Comparison of ENCODE assay signal across 8 cellular contexts in the genomic region with DNA sequence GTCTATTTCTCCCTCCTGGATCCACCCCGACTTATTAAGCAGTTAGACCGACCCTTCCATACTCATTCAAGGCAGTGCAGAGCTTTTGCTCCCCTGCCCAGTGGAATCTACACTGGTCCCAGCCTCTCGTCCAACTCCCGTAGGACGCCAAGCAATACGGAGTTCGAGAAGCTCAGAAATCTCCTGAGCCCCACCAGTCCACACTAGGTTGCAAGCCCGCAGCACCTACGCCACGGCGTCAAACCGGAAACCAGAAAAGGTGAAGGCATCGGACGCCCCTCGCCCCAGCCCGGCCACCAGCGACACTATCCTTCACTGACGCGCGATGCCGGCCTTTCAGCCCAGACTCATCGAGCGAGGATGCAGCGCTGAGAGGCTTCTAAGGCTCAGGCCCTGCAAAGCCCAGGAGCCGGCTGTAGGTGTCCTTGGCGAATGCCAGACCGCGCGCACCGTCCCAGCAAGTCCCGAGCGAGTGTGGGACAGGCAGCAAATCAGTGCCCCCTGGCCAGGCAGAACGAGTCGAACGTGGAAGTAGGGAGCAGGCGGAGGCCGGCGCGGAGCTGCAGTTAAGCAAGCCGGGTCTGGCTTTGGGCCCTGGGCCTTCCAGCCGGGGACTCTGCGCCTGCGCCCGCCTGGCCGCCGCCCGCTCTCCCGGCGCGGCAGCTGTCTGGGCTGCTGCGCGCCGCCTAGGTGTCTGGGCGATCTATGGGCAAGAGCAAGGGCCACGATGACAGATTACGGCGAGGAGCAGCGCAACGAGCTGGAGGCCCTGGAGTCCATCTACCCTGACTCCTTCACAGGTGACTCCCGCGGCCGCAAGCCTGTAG. TPM values are rescaled to one million over a fixed set of nuclear protein-coding genes. Genes with fewer than 3 reads are reported as not detected.
DNase-seq lines count a peak whose midpoint lies in the region; ATAC-seq, FAIRE-seq and TF ChIP-seq lines count a peak whose summit lies in the region.

A gene with protein sequence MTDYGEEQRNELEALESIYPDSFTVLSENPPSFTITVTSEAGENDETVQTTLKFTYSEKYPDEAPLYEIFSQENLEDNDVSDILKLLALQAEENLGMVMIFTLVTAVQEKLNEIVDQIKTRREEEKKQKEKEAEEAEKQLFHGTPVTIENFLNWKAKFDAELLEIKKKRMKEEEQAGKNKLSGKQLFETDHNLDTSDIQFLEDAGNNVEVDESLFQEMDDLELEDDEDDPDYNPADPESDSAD (plus strand): TSS at position 649 of the 827 bp plus-strand sequence. CDS start 79 bp downstream, at position 728.

- dilution Hi-C loops in endothelial cell of umbilical vein (cut with MboI; ENCODE audit: extremely low pct_ligation_motif_present, low sequenced_read_pairs), result no loop called here

- peaks cover 25% of the 10 kb centered on the region for H3K36me3 ChIP-seq in OCI-LY7 (ENCODE audit: insufficient read depth, low read length)
- H3K36me3 ChIP-seq in endothelial cell of umbilical vein (ENCODE audit: control insufficient read depth in 2 of 2, extremely low read depth in 1 of 2, insufficient read depth in 2 of 2, low read length in 2 of 2), result no peaks in the 10 kb centered on the region

- no peaks in the 10 kb centered on the region for H3K9me3 ChIP-seq in OCI-LY7 (ENCODE audit: low read length)
- no peaks in the 10 kb centered on the region for H3K9me3 ChIP-seq in endothelial cell of umbilical vein (replicated peaks; ENCODE audit: control insufficient read depth, insufficient read depth, low read length)

- peak within 1 kb of the TSS; percentile 98 for H3K9ac ChIP-seq in endothelial cell of umbilical vein (replicated peaks; ENCODE audit: extremely low read depth, insufficient read depth, low read length)

- POLR2A ChIA-PET in OCI-LY7 (lab: Charles Lee) (interaction anchor here (0.5 to 2.2 kb wide), 26 partner anchors 9 to 484 kb away, joined by 3 to 16 read pairs (median 4); a partner anchor contains a TSS), endothelial cell of umbilical vein (lab: Charles Lee) (interaction anchor here (0.9 to 1.5 kb wide), 3 partner anchors 8 to 291 kb away, joined by 3 to 4 read pairs (median 3); a partner anchor contains a TSS)

- H3K27ac ChIP-seq in OCI-LY7 (ENCODE audit: low read depth, low read length, poor library complexity, severe bottlenecking) (peak within 1 kb of the TSS; percentile 81), endothelial cell of umbilical vein (ENCODE audit: insufficient read depth, low read depth, low read length) (peak within 1 kb of the TSS; percentile 84)

- TF ChIP-seq POLR2A in endothelial cell of umbilical vein (IDR thresholded peaks at IDR 0.05; ENCODE audit: low read depth, low read length), result peak; percentile 89

- H4K20me1 ChIP-seq in OCI-LY7 (ENCODE audit: insufficient read depth, low read length) (peaks cover 16% of the 10 kb centered on the region; the same call in 1 of the 2 replicates), endothelial cell of umbilical vein (replicated peaks; ENCODE audit: control insufficient read depth, extremely low read depth, insufficient read depth, low read length) (no peaks in the 10 kb centered on the region)

- CTCF ChIA-PET in OCI-LY7 (lab: Charles Lee; ENCODE audit: unreplicated experiment) (interaction anchor here (0.6 to 1.4 kb wide), 5 partner anchors 10 to 354 kb away, joined by 3 to 8 read pairs (median 4); no protein-coding TSS in a partner anchor), endothelial cell of umbilical vein (lab: Charles Lee) (interaction anchor here (0.8 to 5.5 kb wide), 11 partner anchors 8 to 353 kb away, joined by 3 to 36 read pairs (median 6); a partner anchor contains a TSS)

- ATAC-seq in GM21526 (IDR thresholded peaks at IDR 0.05; ENCODE audit: low FRiP score, unreplicated experiment), result peak; percentile 96

- FAIRE-seq in endothelial cell of umbilical vein (lab: Jason Lieb, UNC), result peak; percentile 93

- H2AFZ ChIP-seq in OCI-LY7 (ENCODE audit: low read length) (peak within 1 kb of the TSS; percentile 98), endothelial cell of umbilical vein (ENCODE audit: low read depth, low read length) (peak within 1 kb of the TSS; percentile 92)

- peaks cover 60% of the 10 kb centered on the region for H3K79me2 ChIP-seq in OCI-LY7 (ENCODE audit: insufficient read depth, low read depth, low read length)
- peaks cover 56% of the 10 kb centered on the region for H3K79me2 ChIP-seq in endothelial cell of umbilical vein (ENCODE audit: control insufficient read depth, insufficient read depth, low read length)

- peak within 1 kb of the TSS; percentile 91 for H3K4me3 ChIP-seq in OCI-LY7 (ENCODE audit: low read depth, low read length, poor library complexity, severe bottlenecking)
- peak within 1 kb of the TSS; percentile 87 to 98 (median 98) for H3K4me3 ChIP-seq in endothelial cell of umbilical vein (replicated peaks in 1 of 3; ENCODE audit: insufficient read depth in 1 of 3, low read depth in 1 of 3, low read length in 3 of 3)

- no peaks in the 10 kb centered on the region for H3K9me1 ChIP-seq in endothelial cell of umbilical vein (replicated peaks; ENCODE audit: control insufficient read depth, extremely low read depth, insufficient read depth, low read length)

- H3K4me1 ChIP-seq in OCI-LY7 (ENCODE audit: insufficient read depth, low read length, poor library complexity, severe bottlenecking) (peaks cover 36% of the 10 kb centered on the region), endothelial cell of umbilical vein (ENCODE audit: control insufficient read depth, extremely low read depth, insufficient read depth, low read length) (peaks cover 33% of the 10 kb centered on the region)

- H3K27me3 ChIP-seq in endothelial cell of umbilical vein (ENCODE audit: control insufficient read depth in 2 of 2, insufficient read depth in 2 of 2, low read length in 2 of 2), result no peaks in the 10 kb centered on the region

- intact Hi-C loops in OCI-LY7 (cut with micrococcal nuclease; ENCODE audit: unreplicated experiment), result loop anchor here (1.0 to 10.0 kb wide), 8 partner anchors 76 to 1106 kb away; a partner anchor contains a TSS
- intact Hi-C loops in endothelial cell of umbilical vein (cut with micrococcal nuclease), result loop anchor here (1.0 to 5.0 kb wide), 6 partner anchors 60 to 292 kb away; a partner anchor contains a TSS

- peak; percentile 99 for DNase-seq in DMS 273 treated with DMSO at 0.1 percent for 48 hours (lab: John Stamatoyannopoulos, UW)
- peak; percentile 87 for DNase-seq in HuH-7.5 (ENCODE audit: low spot score)
- peak; percentile 99 for DNase-seq in OCI-LY7 (ENCODE audit: low spot score)
- peak; percentile 93 for DNase-seq in activated T-cell treated with anti-CD3 and anti-CD28 coated beads for 1 hour (ENCODE audit: low read depth)
- peak; percentile 99 for DNase-seq in endothelial cell of umbilical vein (ENCODE audit: low read depth, low spot score)
- DNase-seq in middle frontal gyrus (ENCODE audit: extremely low spot score, low spot score), result peak; percentile 94
- DNase-seq in stimulated activated CD8-positive, alpha-beta memory T cell treated with anti-CD3 and anti-CD28 coated beads, Interleukin-2, amount 100 ng/mL, for 48 hours (ENCODE audit: low read depth in 2 of 2), result peak; percentile 94 to 95

- TF ChIP-seq CTCF in OCI-LY7 (conservative IDR thresholded peaks at IDR 0.05; ENCODE audit: low read length) (no peak; the same call in 1 of the 2 replicates), endothelial cell of umbilical vein (IDR thresholded peaks at IDR 0.05; ENCODE audit: extremely low read depth in 1 of 2, insufficient read depth in 1 of 2, low read depth in 1 of 2, low read length in 2 of 2) (no peak)

- BruUV-seq in OCI-LY7 (replicated peaks; lab: Mats Ljungman, UMichigan), result no TSS peak
- no TSS peak for BruUV-seq in endothelial cell of umbilical vein (replicated peaks; lab: Mats Ljungman, UMichigan)

- H3K9me2 ChIP-seq in OCI-LY7 (ENCODE audit: insufficient read depth, low read length), result no peaks in the 10 kb centered on the region

- H3K4me2 ChIP-seq in OCI-LY7 (ENCODE audit: low read length) (peak within 1 kb of the TSS; percentile 97), endothelial cell of umbilical vein (ENCODE audit: insufficient read depth, low read length) (peak within 1 kb of the TSS; percentile 99)

TF ChIP-seq in endothelial cell of umbilical vein, 7 proteins besides CTCF, POLR2A, EP300 and RAD21:
- TF ChIP-seq POLR2AphosphoS5 (IDR thresholded peaks at IDR 0.05; ENCODE audit: insufficient read depth, low read depth, low read length), result peak; percentile 92
- TF ChIP-seq EZH2 (IDR thresholded peaks at IDR 0.05; ENCODE audit: borderline replicate concordance, low read depth, low read length, severe bottlenecking), result no peak
- TF ChIP-seq JUN (IDR thresholded peaks at IDR 0.05; ENCODE audit: borderline replicate concordance, insufficient read depth, insufficient read length, low read depth), result no peak
- TF ChIP-seq, protein P1, sequence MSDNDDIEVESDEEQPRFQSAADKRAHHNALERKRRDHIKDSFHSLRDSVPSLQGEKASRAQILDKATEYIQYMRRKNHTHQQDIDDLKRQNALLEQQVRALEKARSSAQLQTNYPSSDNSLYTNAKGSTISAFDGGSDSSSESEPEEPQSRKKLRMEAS (IDR thresholded peaks at IDR 0.05; ENCODE audit: insufficient read depth, insufficient read length), result peak; percentile 93
- peak; percentile 94 for TF ChIP-seq MYC (IDR thresholded peaks at IDR 0.05; ENCODE audit: low read depth, low read length)
- TF ChIP-seq GATA2 (IDR thresholded peaks at IDR 0.05; ENCODE audit: insufficient read depth, insufficient read length, low read depth, low read length), result no peak
- no peak for TF ChIP-seq FOS (IDR thresholded peaks at IDR 0.05; ENCODE audit: borderline replicate concordance, insufficient read depth, low read length)

RNA-seq across cellular contexts. Expression of the gene that starts here (rescaled TPM):
- total RNA-seq in OCI-LY7 (2014; rRNA removed; shearing (Covaris generic)), result 23.0 and 33.4 TPM in 2 replicates
- total RNA-seq in OCI-LY7 (2022) (36.5 and 38.2 TPM in 2 replicates), endothelial cell of umbilical vein (37.9 and 44.2 TPM in 2 replicates)
- 16.6 and 18.7 TPM in 2 replicates for polyA plus RNA-seq in endothelial cell of umbilical vein
- polyA plus RNA-seq in endothelial cell of umbilical vein (2011; cell fraction: cytosol; rRNA removed), result 21.9 and 22.9 TPM in 2 replicates
- polyA plus RNA-seq in endothelial cell of umbilical vein (2011; cell fraction: nucleus; rRNA removed), result 5.7 and 9.0 TPM in 2 replicates
- 29.5 and 47.2 TPM in 2 replicates for polyA plus RNA-seq in endothelial cell of umbilical vein (2012)
- polyA minus RNA-seq in endothelial cell of umbilical vein, result 9.6 and 17.3 TPM in 2 replicates
- 11.1 TPM for polyA minus RNA-seq in endothelial cell of umbilical vein (2011; cell fraction: cytosol; rRNA and poly(A)+ RNA removed)
- 4.8 and 5.3 TPM in 2 replicates for polyA minus RNA-seq in endothelial cell of umbilical vein (2011; cell fraction: nucleus; rRNA and poly(A)+ RNA removed)

Comparison
In these comparisons a context has a peak if more than half of its experiments do, and no peak if none do; other contexts are left out.
1. Peak in every context shown above with its lines: DNase-seq, ATAC-seq, H3K4me3 ChIP-seq and H3K27ac ChIP-seq.